1 cellular context compared by ENCODE assay signal in genomic region chr9:124771867-124772621, GRCh38.
A peak's percentile ranks its signal among the peaks of the same experiment; 100 is the strongest.
TF ChIP-seq lines count a peak whose summit lies in the region.

No MANE protein-coding gene starts in this region.

TF ChIP-seq in K562, 482 proteins besides CTCF, POLR2A, EP300 and RAD21 (continued from another document and continues in another):
- TF ChIP-seq TSHZ1 (CRISPR knock-in tag; IDR thresholded peaks at IDR 0.05) (no peak), BCL6 (CRISPR knock-in tag; IDR thresholded peaks at IDR 0.05) (no peak), PHB2 (IDR thresholded peaks at IDR 0.05; ENCODE audit: low read depth) (no peak), PTBP1 (IDR thresholded peaks at IDR 0.05; ENCODE audit: low read depth, low read length) (0 out of 2 replicates have a peak, but pooled peaks have one; percentile 74), RFX1 (IDR thresholded peaks at IDR 0.05) (no peak), SAP30 (IDR thresholded peaks at IDR 0.05; ENCODE audit: borderline replicate concordance, insufficient read depth, low read depth, low read length, poor library complexity, severe bottlenecking) (peak; percentile 37), CBX1 (IDR thresholded peaks at IDR 0.05; ENCODE audit: low read depth) (peak; percentile 84; the same call in 1 of the 2 replicates), RCOR1 (IDR thresholded peaks at IDR 0.05; ENCODE audit: borderline replicate concordance in 1 of 2, low read depth in 2 of 2, low read length in 2 of 2) (peak; percentile 62 to 67; a peak in 2 of 4 replicates), ZNF384 (IDR thresholded peaks at IDR 0.05; ENCODE audit: low read depth, low read length) (no peak; the same call in 1 of the 2 replicates), MEIS2 (IDR thresholded peaks at IDR 0.05; ENCODE audit: partially characterized antibody) (no peak), ZBED1 (IDR thresholded peaks at IDR 0.05) (no peak), TRIM28 (IDR thresholded peaks at IDR 0.05) (no peak), ZNF449 (CRISPR knock-in tag; IDR thresholded peaks at IDR 0.05) (no peak), LEF1 (IDR thresholded peaks at IDR 0.05) (no peak; the same call in 1 of the 2 replicates), POLR2AphosphoS5 (IDR thresholded peaks at IDR 0.05; ENCODE audit: control insufficient read depth, insufficient read depth, low read depth, low read length) (no peak), GATAD2A (IDR thresholded peaks at IDR 0.05) (0 out of 2 replicates have a peak, but pooled peaks have one; percentile 51), RB1 (IDR thresholded peaks at IDR 0.05; ENCODE audit: low read depth) (peak; percentile 66; the same call in 1 of the 2 replicates), GTF3C2 (IDR thresholded peaks at IDR 0.05; ENCODE audit: borderline replicate concordance, extremely low read depth, insufficient read length) (no peak), USF1 (CRISPR knock-in tag; IDR thresholded peaks at IDR 0.05) (no peak), HEY1 (CRISPR knock-in tag; IDR thresholded peaks at IDR 0.05; ENCODE audit: borderline replicate concordance) (no peak), DPF2 (IDR thresholded peaks at IDR 0.05) (peak; percentile 68; the same call in 1 of the 2 replicates), ETS2 (tag; IDR thresholded peaks at IDR 0.05; ENCODE audit: borderline replicate concordance, poor library complexity, severe bottlenecking) (no peak), ZNF197 (CRISPR knock-in tag; IDR thresholded peaks at IDR 0.05; ENCODE audit: low read depth) (no peak), NFATC3 (IDR thresholded peaks at IDR 0.05) (peak; percentile 51; the same call in 1 of the 2 replicates), RFX5 (IDR thresholded peaks at IDR 0.05; ENCODE audit: low read depth, low read length) (no peak), ID3 (CRISPR knock-in tag; IDR thresholded peaks at IDR 0.05) (no peak), ID3 (tag; IDR thresholded peaks at IDR 0.05) (peak; percentile 29; the same call in 1 of the 2 replicates), CHCHD3 (CRISPR knock-in tag; IDR thresholded peaks at IDR 0.05) (no peak), LCOR (CRISPR knock-in tag; IDR thresholded peaks at IDR 0.05) (0 out of 2 replicates have a peak, but pooled peaks have one; percentile 68), KHSRP (IDR thresholded peaks at IDR 0.05) (no peak), ZNF436 (CRISPR knock-in tag; IDR thresholded peaks at IDR 0.05) (no peak), RBM39 (optimal IDR thresholded peaks at IDR 0.05; ENCODE audit: low read depth, low read length) (peak; percentile 40), ZC3H4 (CRISPR knock-in tag; IDR thresholded peaks at IDR 0.05; ENCODE audit: borderline replicate concordance) (no peak), ZNF583 (CRISPR knock-in tag; IDR thresholded peaks at IDR 0.05) (0 out of 2 replicates have a peak, but pooled peaks have one; percentile 31)
- TF ChIP-seq, protein P1, sequence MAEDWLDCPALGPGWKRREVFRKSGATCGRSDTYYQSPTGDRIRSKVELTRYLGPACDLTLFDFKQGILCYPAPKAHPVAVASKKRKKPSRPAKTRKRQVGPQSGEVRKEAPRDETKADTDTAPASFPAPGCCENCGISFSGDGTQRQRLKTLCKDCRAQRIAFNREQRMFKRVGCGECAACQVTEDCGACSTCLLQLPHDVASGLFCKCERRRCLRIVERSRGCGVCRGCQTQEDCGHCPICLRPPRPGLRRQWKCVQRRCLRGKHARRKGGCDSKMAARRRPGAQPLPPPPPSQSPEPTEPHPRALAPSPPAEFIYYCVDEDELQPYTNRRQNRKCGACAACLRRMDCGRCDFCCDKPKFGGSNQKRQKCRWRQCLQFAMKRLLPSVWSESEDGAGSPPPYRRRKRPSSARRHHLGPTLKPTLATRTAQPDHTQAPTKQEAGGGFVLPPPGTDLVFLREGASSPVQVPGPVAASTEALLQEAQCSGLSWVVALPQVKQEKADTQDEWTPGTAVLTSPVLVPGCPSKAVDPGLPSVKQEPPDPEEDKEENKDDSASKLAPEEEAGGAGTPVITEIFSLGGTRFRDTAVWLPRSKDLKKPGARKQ (CRISPR knock-in tag; IDR thresholded peaks at IDR 0.05): no peak
- TF ChIP-seq, protein P2, sequence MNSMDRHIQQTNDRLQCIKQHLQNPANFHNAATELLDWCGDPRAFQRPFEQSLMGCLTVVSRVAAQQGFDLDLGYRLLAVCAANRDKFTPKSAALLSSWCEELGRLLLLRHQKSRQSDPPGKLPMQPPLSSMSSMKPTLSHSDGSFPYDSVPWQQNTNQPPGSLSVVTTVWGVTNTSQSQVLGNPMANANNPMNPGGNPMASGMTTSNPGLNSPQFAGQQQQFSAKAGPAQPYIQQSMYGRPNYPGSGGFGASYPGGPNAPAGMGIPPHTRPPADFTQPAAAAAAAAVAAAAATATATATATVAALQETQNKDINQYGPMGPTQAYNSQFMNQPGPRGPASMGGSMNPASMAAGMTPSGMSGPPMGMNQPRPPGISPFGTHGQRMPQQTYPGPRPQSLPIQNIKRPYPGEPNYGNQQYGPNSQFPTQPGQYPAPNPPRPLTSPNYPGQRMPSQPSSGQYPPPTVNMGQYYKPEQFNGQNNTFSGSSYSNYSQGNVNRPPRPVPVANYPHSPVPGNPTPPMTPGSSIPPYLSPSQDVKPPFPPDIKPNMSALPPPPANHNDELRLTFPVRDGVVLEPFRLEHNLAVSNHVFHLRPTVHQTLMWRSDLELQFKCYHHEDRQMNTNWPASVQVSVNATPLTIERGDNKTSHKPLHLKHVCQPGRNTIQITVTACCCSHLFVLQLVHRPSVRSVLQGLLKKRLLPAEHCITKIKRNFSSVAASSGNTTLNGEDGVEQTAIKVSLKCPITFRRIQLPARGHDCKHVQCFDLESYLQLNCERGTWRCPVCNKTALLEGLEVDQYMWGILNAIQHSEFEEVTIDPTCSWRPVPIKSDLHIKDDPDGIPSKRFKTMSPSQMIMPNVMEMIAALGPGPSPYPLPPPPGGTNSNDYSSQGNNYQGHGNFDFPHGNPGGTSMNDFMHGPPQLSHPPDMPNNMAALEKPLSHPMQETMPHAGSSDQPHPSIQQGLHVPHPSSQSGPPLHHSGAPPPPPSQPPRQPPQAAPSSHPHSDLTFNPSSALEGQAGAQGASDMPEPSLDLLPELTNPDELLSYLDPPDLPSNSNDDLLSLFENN (IDR thresholded peaks at IDR 0.05; ENCODE audit: low read depth in 2 of 2, low read length in 2 of 2): no peak
- TF ChIP-seq, protein P3, sequence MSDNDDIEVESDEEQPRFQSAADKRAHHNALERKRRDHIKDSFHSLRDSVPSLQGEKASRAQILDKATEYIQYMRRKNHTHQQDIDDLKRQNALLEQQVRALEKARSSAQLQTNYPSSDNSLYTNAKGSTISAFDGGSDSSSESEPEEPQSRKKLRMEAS (CRISPR knock-in tag; IDR thresholded peaks at IDR 0.05): no peak
- TF ChIP-seq, protein P4, sequence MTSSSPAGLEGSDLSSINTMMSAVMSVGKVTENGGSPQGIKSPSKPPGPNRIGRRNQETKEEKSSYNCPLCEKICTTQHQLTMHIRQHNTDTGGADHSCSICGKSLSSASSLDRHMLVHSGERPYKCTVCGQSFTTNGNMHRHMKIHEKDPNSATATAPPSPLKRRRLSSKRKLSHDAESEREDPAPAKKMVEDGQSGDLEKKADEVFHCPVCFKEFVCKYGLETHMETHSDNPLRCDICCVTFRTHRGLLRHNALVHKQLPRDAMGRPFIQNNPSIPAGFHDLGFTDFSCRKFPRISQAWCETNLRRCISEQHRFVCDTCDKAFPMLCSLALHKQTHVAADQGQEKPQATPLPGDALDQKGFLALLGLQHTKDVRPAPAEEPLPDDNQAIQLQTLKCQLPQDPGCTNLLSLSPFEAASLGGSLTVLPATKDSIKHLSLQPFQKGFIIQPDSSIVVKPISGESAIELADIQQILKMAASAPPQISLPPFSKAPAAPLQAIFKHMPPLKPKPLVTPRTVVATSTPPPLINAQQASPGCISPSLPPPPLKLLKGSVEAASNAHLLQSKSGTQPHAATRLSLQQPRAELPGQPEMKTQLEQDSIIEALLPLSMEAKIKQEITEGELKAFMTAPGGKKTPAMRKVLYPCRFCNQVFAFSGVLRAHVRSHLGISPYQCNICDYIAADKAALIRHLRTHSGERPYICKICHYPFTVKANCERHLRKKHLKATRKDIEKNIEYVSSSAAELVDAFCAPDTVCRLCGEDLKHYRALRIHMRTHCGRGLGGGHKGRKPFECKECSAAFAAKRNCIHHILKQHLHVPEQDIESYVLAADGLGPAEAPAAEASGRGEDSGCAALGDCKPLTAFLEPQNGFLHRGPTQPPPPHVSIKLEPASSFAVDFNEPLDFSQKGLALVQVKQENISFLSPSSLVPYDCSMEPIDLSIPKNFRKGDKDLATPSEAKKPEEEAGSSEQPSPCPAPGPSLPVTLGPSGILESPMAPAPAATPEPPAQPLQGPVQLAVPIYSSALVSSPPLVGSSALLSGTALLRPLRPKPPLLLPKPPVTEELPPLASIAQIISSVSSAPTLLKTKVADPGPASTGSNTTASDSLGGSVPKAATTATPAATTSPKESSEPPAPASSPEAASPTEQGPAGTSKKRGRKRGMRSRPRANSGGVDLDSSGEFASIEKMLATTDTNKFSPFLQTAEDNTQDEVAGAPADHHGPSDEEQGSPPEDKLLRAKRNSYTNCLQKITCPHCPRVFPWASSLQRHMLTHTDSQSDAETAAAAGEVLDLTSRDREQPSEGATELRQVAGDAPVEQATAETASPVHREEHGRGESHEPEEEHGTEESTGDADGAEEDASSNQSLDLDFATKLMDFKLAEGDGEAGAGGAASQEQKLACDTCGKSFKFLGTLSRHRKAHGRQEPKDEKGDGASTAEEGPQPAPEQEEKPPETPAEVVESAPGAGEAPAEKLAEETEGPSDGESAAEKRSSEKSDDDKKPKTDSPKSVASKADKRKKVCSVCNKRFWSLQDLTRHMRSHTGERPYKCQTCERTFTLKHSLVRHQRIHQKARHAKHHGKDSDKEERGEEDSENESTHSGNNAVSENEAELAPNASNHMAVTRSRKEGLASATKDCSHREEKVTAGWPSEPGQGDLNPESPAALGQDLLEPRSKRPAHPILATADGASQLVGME (CRISPR knock-in tag; IDR thresholded peaks at IDR 0.05): no peak
- TF ChIP-seq, protein P5, sequence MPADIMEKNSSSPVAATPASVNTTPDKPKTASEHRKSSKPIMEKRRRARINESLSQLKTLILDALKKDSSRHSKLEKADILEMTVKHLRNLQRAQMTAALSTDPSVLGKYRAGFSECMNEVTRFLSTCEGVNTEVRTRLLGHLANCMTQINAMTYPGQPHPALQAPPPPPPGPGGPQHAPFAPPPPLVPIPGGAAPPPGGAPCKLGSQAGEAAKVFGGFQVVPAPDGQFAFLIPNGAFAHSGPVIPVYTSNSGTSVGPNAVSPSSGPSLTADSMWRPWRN (IDR thresholded peaks at IDR 0.05; ENCODE audit: low read depth): no peak
